ENCODE assay signal across 1 cellular context in genomic region chr22:20243176-20243544, GRCh38.
TF ChIP-seq lines count a peak whose summit lies in the region.

No MANE protein-coding gene starts in this region.

TF ChIP-seq in K562, 482 proteins besides CTCF, POLR2A, EP300 and RAD21 (continued from another document):
- no peak for TF ChIP-seq ZBTB12 (CRISPR knock-in tag; IDR thresholded peaks at IDR 0.05)
- TF ChIP-seq ZBTB7A (IDR thresholded peaks at IDR 0.05; ENCODE audit: borderline replicate concordance, control insufficient read depth, low read depth, low read length) = peak; percentile 47; the same call in 1 of the 2 replicates
- no peak for TF ChIP-seq SRF (CRISPR knock-in tag; IDR thresholded peaks at IDR 0.05)
- TF ChIP-seq NCOA2 (IDR thresholded peaks at IDR 0.05; ENCODE audit: partially characterized antibody in 2 of 2) = no peak
- no peak for TF ChIP-seq ZNF77 (CRISPR knock-in tag; IDR thresholded peaks at IDR 0.05)
- TF ChIP-seq ZNF444 (CRISPR knock-in tag; IDR thresholded peaks at IDR 0.05) = no peak
- TF ChIP-seq GATAD2A (IDR thresholded peaks at IDR 0.05) = no peak
- peak; percentile 11; the same call in 1 of the 2 replicates for TF ChIP-seq HMG20B (CRISPR knock-in tag; IDR thresholded peaks at IDR 0.05)
- TF ChIP-seq ZNF76 (CRISPR knock-in tag; IDR thresholded peaks at IDR 0.05; ENCODE audit: borderline replicate concordance) = 0 out of 2 replicates have a peak, but pooled peaks have one; percentile 67
- no peak for TF ChIP-seq ZBTB40 (IDR thresholded peaks at IDR 0.05)
- no peak for TF ChIP-seq ZBTB40 (CRISPR knock-in tag; IDR thresholded peaks at IDR 0.05)
- TF ChIP-seq ZNF408 (CRISPR knock-in tag; IDR thresholded peaks at IDR 0.05; ENCODE audit: low read depth) = no peak
- no peak for TF ChIP-seq CGGBP1 (CRISPR knock-in tag; IDR thresholded peaks at IDR 0.05)
- no peak for TF ChIP-seq PRDM10 (IDR thresholded peaks at IDR 0.05; ENCODE audit: partially characterized antibody)
- TF ChIP-seq SNIP1 (IDR thresholded peaks at IDR 0.05; ENCODE audit: low read depth) = no peak
- no peak for TF ChIP-seq KAT7 (CRISPR knock-in tag; IDR thresholded peaks at IDR 0.05; ENCODE audit: borderline replicate concordance)
- no peak for TF ChIP-seq ZNF717 (CRISPR knock-in tag; IDR thresholded peaks at IDR 0.05)
- TF ChIP-seq HMG20A (CRISPR knock-in tag; conservative IDR thresholded peaks at IDR 0.05) = no peak
- 0 out of 2 replicates have a peak, but pooled peaks have one; percentile 10 for TF ChIP-seq CAMTA2 (CRISPR knock-in tag; conservative IDR thresholded peaks at IDR 0.05)
- TF ChIP-seq ZNF518B (CRISPR knock-in tag; IDR thresholded peaks at IDR 0.05) = no peak
- no peak for TF ChIP-seq HMGN3 (IDR thresholded peaks at IDR 0.05; ENCODE audit: borderline replicate concordance, extremely low read depth, insufficient read length, low read depth, low read length)
- 0 out of 4 replicates have a peak, but pooled peaks of 1 of the 2 experiments have one; percentile 0 for TF ChIP-seq ZNF639 (CRISPR knock-in tag; conservative IDR thresholded peaks at IDR 0.05 in 1 of 2, IDR thresholded peaks at IDR 0.05 in 1 of 2)
